ENCODE assay signal across 8 cellular contexts in the genomic region with DNA sequence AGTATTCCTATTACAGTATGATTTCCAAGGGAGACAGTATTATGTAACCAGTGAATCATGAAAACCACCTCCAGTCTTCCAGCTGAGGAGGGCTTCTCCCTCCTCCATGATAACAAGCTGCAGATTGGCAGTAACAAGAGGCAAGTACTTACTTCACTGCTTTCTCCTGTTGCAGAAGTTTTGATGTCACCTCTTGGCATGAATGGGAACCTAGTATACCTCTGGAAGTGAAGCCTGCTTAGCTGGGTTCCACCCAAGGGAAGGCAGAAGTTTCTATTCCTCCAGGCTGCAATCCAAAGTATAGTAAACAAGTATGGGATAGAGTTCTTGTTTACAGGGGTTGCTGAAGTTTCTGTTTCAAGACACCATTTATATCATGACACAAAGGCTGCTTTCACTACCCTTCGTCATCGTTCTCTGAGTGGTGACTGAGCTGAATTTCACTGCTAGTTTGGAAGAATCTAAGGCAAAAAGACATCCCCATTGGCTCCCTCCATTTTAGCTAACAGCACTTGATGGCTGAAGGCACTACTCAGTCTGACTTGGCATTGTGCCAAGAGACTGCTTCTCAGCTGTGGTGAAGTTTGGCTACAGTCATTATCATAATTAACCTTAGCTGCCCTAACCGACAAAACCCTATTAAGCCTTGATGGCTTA. TPM values are rescaled to one million over a fixed set of nuclear protein-coding genes. Genes with fewer than 3 reads are reported as not detected.
DNase-seq lines count a peak whose midpoint lies in the region; ATAC-seq and TF ChIP-seq lines count a peak whose summit lies in the region.

No MANE protein-coding gene starts in this region.

- in situ Hi-C loops in SK-MEL-5 (cut with HindIII; ENCODE audit: low pct_unique_long_range_greater_than_20kb, low sequenced_read_pairs): no loop called here

- H3K4me1 ChIP-seq in right atrium auricular region: peaks cover 0 to 15% of the 10 kb centered on the region in 2 donors

- H3K27ac Mint-ChIP-seq in glutamatergic neuron (ENCODE audit: unreplicated experiment): no peak overlapping the region
- no peak overlapping the region for H3K27ac Mint-ChIP-seq in immature natural killer cell

- peaks cover under 1% of the 10 kb centered on the region for H3K27me3 Mint-ChIP-seq in glutamatergic neuron (ENCODE audit: unreplicated experiment)
- peaks cover 3 to 6% (median 4%) of the 10 kb centered on the region in 3 donors for H3K27me3 Mint-ChIP-seq in immature natural killer cell (ENCODE audit: low read depth in 3 of 3)

- no peaks in the 10 kb centered on the region for H3K36me3 ChIP-seq in right atrium auricular region

- no peaks in the 10 kb centered on the region for H3K9me3 ChIP-seq in right atrium auricular region

- no peaks in the 10 kb centered on the region for H3K27me3 ChIP-seq in right atrium auricular region

- no peak overlapping the region for H3K4me3 ChIP-seq in right atrium auricular region

- H3K27ac ChIP-seq in right atrium auricular region: no peak overlapping the region

- intact Hi-C loops in Right ventricle myocardium superior (cut with DNase I): no loop called here

- TF ChIP-seq CTCF in right atrium auricular region (IDR thresholded peaks at IDR 0.05) (no peak), glutamatergic neuron (IDR thresholded peaks at IDR 0.05; ENCODE audit: partially characterized antibody, unreplicated experiment) (no peak)

- DNase-seq in Right ventricle myocardium superior (no peak), right atrium auricular region (ENCODE audit: low spot score) (no peak), SK-MEL-5 (ENCODE audit: low read depth, low spot score) (peak; percentile 78), glutamatergic neuron (peak; percentile 23), immature natural killer cell (no peak), GF-D8 (lab: John Stamatoyannopoulos, UW) (no peak)

- H3K9me3 Mint-ChIP-seq in glutamatergic neuron (ENCODE audit: unreplicated experiment) (no peaks in the 10 kb centered on the region), immature natural killer cell (peaks cover 0 to 2% (median 0%) of the 10 kb centered on the region in 6 donors)

- ATAC-seq in Right ventricle myocardium superior (ENCODE audit: poor library complexity) (peak; percentile 65), HG02623 (IDR thresholded peaks at IDR 0.05; ENCODE audit: unreplicated experiment) (no peak), HG03439 (IDR thresholded peaks at IDR 0.05; ENCODE audit: unreplicated experiment) (no peak)

- H3K4me1 Mint-ChIP-seq in glutamatergic neuron (ENCODE audit: low read depth, unreplicated experiment): no peaks in the 10 kb centered on the region
- H3K4me1 Mint-ChIP-seq in immature natural killer cell: no peaks in the 10 kb centered on the region

- H3K36me3 Mint-ChIP-seq in glutamatergic neuron (ENCODE audit: unreplicated experiment) (peaks cover 4% of the 10 kb centered on the region), immature natural killer cell (peaks cover 0 to 4% (median 0%) of the 10 kb centered on the region in 3 donors)

- H3K4me3 Mint-ChIP-seq in glutamatergic neuron (ENCODE audit: unreplicated experiment): no peak overlapping the region
- no peak overlapping the region for H3K4me3 Mint-ChIP-seq in immature natural killer cell

RNA-seq across cellular contexts. Expression of gene FDX1, which starts 49.8 kb away (rescaled TPM):
- total RNA-seq in Right ventricle myocardium superior (21.7 TPM), right atrium auricular region (10 to 100 TPM; 12.1 to 27.5 TPM), glutamatergic neuron (ENCODE audit: unreplicated experiment) (5.4 TPM)
- total RNA-seq in SK-MEL-5 (2014; rRNA removed; shearing (Covaris generic)): 11.1 and 12.5 TPM in 2 replicates
- polyA plus RNA-seq in SK-MEL-5 (2015; cell fraction: cytosol; rRNA removed): 11.0 and 11.4 TPM in 2 replicates
- polyA plus RNA-seq in SK-MEL-5 (2015; cell fraction: nucleus; rRNA removed): 1.7 and 2.0 TPM in 2 replicates
- polyA plus RNA-seq in immature natural killer cell: 10 to 100 TPM; 15.2 to 18.1 (median 16.6) TPM

Comparison
In these comparisons a context has a peak if more than half of its experiments do, and no peak if none do; other contexts are left out.
1. DNase-seq: peak in SK-MEL-5 (single experiment) and glutamatergic neuron (single experiment); none in Right ventricle myocardium superior (single experiment), right atrium auricular region (single experiment), immature natural killer cell (0 of 3) and GF-D8 (single experiment).